ENCODE assay signal across 1 cellular context in genomic region chr18:11908182-11909080, GRCh38.
TF ChIP-seq lines count a peak whose summit lies in the region.

Gene MPPE1, minus strand, starts transcription at chr18:11908317. Its CDS starts 11,053 bp downstream, at chr18:11897264.

TF ChIP-seq in K562, 482 proteins besides CTCF, POLR2A, EP300 and RAD21 (continued from another document and continues in another):
- TF ChIP-seq RERE (CRISPR knock-in tag; IDR thresholded peaks at IDR 0.05; ENCODE audit: borderline replicate concordance) (no peak), YY1 (IDR thresholded peaks at IDR 0.05; ENCODE audit: borderline replicate concordance in 1 of 3, control insufficient read depth in 1 of 3, extremely low read depth in 1 of 3, insufficient read depth in 3 of 3, insufficient read length in 1 of 3, insufficient replicate concordance in 2 of 3, low read depth in 1 of 3, low read length in 2 of 3) (peak in 2 of 3 experiments; percentile 55 to 58), TEAD4 (IDR thresholded peaks at IDR 0.05; ENCODE audit: low read length) (no peak), TEAD4 (CRISPR knock-in tag; IDR thresholded peaks at IDR 0.05; ENCODE audit: borderline replicate concordance) (no peak), GTF2F1 (IDR thresholded peaks at IDR 0.05; ENCODE audit: low read depth, low read length) (no peak), ZFP30 (CRISPR knock-in tag; IDR thresholded peaks at IDR 0.05; ENCODE audit: borderline replicate concordance) (no peak), ZNF511 (CRISPR knock-in tag; IDR thresholded peaks at IDR 0.05) (peak; percentile 43; the same call in 1 of the 2 replicates), FOXK2 (conservative IDR thresholded peaks at IDR 0.05 in 1 of 2, IDR thresholded peaks at IDR 0.05 in 1 of 2; ENCODE audit: low read depth in 2 of 2) (peak; percentile 53 to 61; a peak in 3 of 4 replicates), SP1 (CRISPR knock-in tag; IDR thresholded peaks at IDR 0.05) (no peak), ZNF77 (CRISPR knock-in tag; IDR thresholded peaks at IDR 0.05) (no peak), ZNF395 (CRISPR knock-in tag; IDR thresholded peaks at IDR 0.05) (no peak), STAG1 (CRISPR knock-in tag; IDR thresholded peaks at IDR 0.05; ENCODE audit: borderline replicate concordance) (no peak), BCOR (IDR thresholded peaks at IDR 0.05) (peak; percentile 53; the same call in 1 of the 2 replicates), ZNF740 (CRISPR knock-in tag; IDR thresholded peaks at IDR 0.05) (0 out of 2 replicates have a peak, but pooled peaks have one; percentile 29), ZNF740 (tag; IDR thresholded peaks at IDR 0.05) (no peak), ZKSCAN1 (IDR thresholded peaks at IDR 0.05; ENCODE audit: low read depth, low read length) (no peak), ZNF121 (CRISPR knock-in tag; conservative IDR thresholded peaks at IDR 0.05) (no peak), SUPT5H (IDR thresholded peaks at IDR 0.05) (peak; percentile 89), E2F6 (IDR thresholded peaks at IDR 0.05; ENCODE audit: borderline replicate concordance in 1 of 2, extremely low read depth in 1 of 2, insufficient read depth in 1 of 2, insufficient read length in 1 of 2, low read depth in 1 of 2, low read length in 1 of 2, poor library complexity in 1 of 2, severe bottlenecking in 1 of 2) (peak; percentile 22 to 65), ZBTB49 (CRISPR knock-in tag; IDR thresholded peaks at IDR 0.05; ENCODE audit: borderline replicate concordance) (no peak), IRF2 (CRISPR knock-in tag; IDR thresholded peaks at IDR 0.05) (no peak), ZC3H8 (IDR thresholded peaks at IDR 0.05) (no peak), ZNF76 (CRISPR knock-in tag; IDR thresholded peaks at IDR 0.05; ENCODE audit: borderline replicate concordance) (no peak), CBX3 (IDR thresholded peaks at IDR 0.05; ENCODE audit: borderline replicate concordance in 1 of 2, low read length in 2 of 2) (no peak), FOXK1 (CRISPR knock-in tag; IDR thresholded peaks at IDR 0.05; ENCODE audit: borderline replicate concordance) (no peak), ZFX (CRISPR knock-in tag; IDR thresholded peaks at IDR 0.05) (peak; percentile 98), ZNF518B (CRISPR knock-in tag; IDR thresholded peaks at IDR 0.05) (no peak), ESRRB (CRISPR knock-in tag; IDR thresholded peaks at IDR 0.05; ENCODE audit: borderline replicate concordance) (no peak), ZNF444 (CRISPR knock-in tag; IDR thresholded peaks at IDR 0.05) (no peak), HEY1 (CRISPR knock-in tag; IDR thresholded peaks at IDR 0.05; ENCODE audit: borderline replicate concordance) (no peak), HBP1 (CRISPR knock-in tag; IDR thresholded peaks at IDR 0.05) (no peak), CBX5 (IDR thresholded peaks at IDR 0.05; ENCODE audit: borderline replicate concordance, low read depth) (no peak), ZBTB1 (CRISPR knock-in tag; IDR thresholded peaks at IDR 0.05; ENCODE audit: borderline replicate concordance, low read depth) (peak; percentile 32; the same call in 1 of the 2 replicates), POLR2B (IDR thresholded peaks at IDR 0.05; ENCODE audit: low read depth, partially characterized antibody) (peak; percentile 86), BACH1 (tag; IDR thresholded peaks at IDR 0.05) (no peak), MAZ (CRISPR knock-in tag; conservative IDR thresholded peaks at IDR 0.05 in 1 of 2, IDR thresholded peaks at IDR 0.05 in 1 of 2) (peak; percentile 25 to 65; a peak in 1 of 4 replicates), JUNB (CRISPR knock-in tag; conservative IDR thresholded peaks at IDR 0.05) (no peak), ZNF431 (CRISPR knock-in tag; IDR thresholded peaks at IDR 0.05) (no peak), GTF3C2 (IDR thresholded peaks at IDR 0.05; ENCODE audit: borderline replicate concordance, extremely low read depth, insufficient read length) (no peak)
